1 cellular context compared by ENCODE assay signal in the genomic region with DNA sequence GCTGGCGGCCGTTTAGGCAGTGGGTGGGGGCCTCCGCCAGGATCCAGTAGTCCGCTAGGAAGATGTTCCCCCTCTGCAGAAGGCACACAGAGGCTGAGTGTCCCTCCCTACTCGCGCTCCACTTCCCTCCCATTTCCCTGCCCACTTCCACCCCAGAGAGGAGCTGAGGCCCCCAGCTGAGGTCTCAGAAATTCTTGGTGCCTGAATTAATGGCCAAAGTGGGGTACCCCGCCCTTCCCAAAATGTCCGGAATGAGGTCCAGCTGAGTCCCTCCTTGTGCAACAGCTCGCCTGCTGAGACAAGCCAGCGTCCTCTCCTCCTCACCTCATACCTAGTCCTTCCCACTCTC.
TF ChIP-seq lines count a peak whose summit lies in the region.

No MANE protein-coding gene starts in this region.

TF ChIP-seq in HEK293, 187 proteins besides CTCF, POLR2A, EP300 and RAD21 (continued from another document and continues in another):
- no peak for TF ChIP-seq ZNF521 (tag by site-specific recombination; IDR thresholded peaks at IDR 0.05)
- no peak for TF ChIP-seq ZNF513 (tag by site-specific recombination; IDR thresholded peaks at IDR 0.05)
- TF ChIP-seq ZNF514 (tag by site-specific recombination; IDR thresholded peaks at IDR 0.05): no peak
- TF ChIP-seq ZNF211 (tag by site-specific recombination; IDR thresholded peaks at IDR 0.05; ENCODE audit: low read depth): no peak
- TF ChIP-seq ZNF324 (tag by site-specific recombination; IDR thresholded peaks at IDR 0.05): 0 out of 2 replicates have a peak, but pooled peaks have one; percentile 6
- no peak for TF ChIP-seq ZNF791 (tag by site-specific recombination; IDR thresholded peaks at IDR 0.05)
- no peak for TF ChIP-seq ZNF639 (tag by site-specific recombination; IDR thresholded peaks at IDR 0.05)
- TF ChIP-seq ZNF366 (tag by site-specific recombination; conservative IDR thresholded peaks at IDR 0.05): no peak
- no peak for TF ChIP-seq ZNF600 (tag by site-specific recombination; IDR thresholded peaks at IDR 0.05)
- TF ChIP-seq ZNF76 (tag by site-specific recombination; IDR thresholded peaks at IDR 0.05; ENCODE audit: borderline replicate concordance, low read depth): no peak
- no peak for TF ChIP-seq KLF17 (tag by site-specific recombination; IDR thresholded peaks at IDR 0.05)
- no peak for TF ChIP-seq ZNF138 (tag by site-specific recombination; IDR thresholded peaks at IDR 0.05; ENCODE audit: borderline replicate concordance)
- TF ChIP-seq, protein P1, sequence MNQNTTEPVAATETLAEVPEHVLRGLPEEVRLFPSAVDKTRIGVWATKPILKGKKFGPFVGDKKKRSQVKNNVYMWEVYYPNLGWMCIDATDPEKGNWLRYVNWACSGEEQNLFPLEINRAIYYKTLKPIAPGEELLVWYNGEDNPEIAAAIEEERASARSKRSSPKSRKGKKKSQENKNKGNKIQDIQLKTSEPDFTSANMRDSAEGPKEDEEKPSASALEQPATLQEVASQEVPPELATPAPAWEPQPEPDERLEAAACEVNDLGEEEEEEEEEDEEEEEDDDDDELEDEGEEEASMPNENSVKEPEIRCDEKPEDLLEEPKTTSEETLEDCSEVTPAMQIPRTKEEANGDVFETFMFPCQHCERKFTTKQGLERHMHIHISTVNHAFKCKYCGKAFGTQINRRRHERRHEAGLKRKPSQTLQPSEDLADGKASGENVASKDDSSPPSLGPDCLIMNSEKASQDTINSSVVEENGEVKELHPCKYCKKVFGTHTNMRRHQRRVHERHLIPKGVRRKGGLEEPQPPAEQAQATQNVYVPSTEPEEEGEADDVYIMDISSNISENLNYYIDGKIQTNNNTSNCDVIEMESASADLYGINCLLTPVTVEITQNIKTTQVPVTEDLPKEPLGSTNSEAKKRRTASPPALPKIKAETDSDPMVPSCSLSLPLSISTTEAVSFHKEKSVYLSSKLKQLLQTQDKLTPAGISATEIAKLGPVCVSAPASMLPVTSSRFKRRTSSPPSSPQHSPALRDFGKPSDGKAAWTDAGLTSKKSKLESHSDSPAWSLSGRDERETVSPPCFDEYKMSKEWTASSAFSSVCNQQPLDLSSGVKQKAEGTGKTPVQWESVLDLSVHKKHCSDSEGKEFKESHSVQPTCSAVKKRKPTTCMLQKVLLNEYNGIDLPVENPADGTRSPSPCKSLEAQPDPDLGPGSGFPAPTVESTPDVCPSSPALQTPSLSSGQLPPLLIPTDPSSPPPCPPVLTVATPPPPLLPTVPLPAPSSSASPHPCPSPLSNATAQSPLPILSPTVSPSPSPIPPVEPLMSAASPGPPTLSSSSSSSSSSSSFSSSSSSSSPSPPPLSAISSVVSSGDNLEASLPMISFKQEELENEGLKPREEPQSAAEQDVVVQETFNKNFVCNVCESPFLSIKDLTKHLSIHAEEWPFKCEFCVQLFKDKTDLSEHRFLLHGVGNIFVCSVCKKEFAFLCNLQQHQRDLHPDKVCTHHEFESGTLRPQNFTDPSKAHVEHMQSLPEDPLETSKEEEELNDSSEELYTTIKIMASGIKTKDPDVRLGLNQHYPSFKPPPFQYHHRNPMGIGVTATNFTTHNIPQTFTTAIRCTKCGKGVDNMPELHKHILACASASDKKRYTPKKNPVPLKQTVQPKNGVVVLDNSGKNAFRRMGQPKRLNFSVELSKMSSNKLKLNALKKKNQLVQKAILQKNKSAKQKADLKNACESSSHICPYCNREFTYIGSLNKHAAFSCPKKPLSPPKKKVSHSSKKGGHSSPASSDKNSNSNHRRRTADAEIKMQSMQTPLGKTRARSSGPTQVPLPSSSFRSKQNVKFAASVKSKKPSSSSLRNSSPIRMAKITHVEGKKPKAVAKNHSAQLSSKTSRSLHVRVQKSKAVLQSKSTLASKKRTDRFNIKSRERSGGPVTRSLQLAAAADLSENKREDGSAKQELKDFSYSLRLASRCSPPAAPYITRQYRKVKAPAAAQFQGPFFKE (tag by site-specific recombination; IDR thresholded peaks at IDR 0.05; ENCODE audit: borderline replicate concordance): no peak
- no peak for TF ChIP-seq ZNF140 (tag by site-specific recombination; IDR thresholded peaks at IDR 0.05)
- no peak for TF ChIP-seq ZNF585B (tag by site-specific recombination; IDR thresholded peaks at IDR 0.05)
- TF ChIP-seq ZNF549 (tag by site-specific recombination; IDR thresholded peaks at IDR 0.05): no peak
- TF ChIP-seq GLIS1 (tag by site-specific recombination; IDR thresholded peaks at IDR 0.05): peak; percentile 35; the same call in 1 of the 2 replicates
- TF ChIP-seq EGR2 (tag by site-specific recombination; IDR thresholded peaks at IDR 0.05; ENCODE audit: low read depth): peak; percentile 30; the same call in 1 of the 2 replicates
- TF ChIP-seq KLF1 (tag by site-specific recombination; IDR thresholded peaks at IDR 0.05): peak; percentile 54
- TF ChIP-seq, protein P2, sequence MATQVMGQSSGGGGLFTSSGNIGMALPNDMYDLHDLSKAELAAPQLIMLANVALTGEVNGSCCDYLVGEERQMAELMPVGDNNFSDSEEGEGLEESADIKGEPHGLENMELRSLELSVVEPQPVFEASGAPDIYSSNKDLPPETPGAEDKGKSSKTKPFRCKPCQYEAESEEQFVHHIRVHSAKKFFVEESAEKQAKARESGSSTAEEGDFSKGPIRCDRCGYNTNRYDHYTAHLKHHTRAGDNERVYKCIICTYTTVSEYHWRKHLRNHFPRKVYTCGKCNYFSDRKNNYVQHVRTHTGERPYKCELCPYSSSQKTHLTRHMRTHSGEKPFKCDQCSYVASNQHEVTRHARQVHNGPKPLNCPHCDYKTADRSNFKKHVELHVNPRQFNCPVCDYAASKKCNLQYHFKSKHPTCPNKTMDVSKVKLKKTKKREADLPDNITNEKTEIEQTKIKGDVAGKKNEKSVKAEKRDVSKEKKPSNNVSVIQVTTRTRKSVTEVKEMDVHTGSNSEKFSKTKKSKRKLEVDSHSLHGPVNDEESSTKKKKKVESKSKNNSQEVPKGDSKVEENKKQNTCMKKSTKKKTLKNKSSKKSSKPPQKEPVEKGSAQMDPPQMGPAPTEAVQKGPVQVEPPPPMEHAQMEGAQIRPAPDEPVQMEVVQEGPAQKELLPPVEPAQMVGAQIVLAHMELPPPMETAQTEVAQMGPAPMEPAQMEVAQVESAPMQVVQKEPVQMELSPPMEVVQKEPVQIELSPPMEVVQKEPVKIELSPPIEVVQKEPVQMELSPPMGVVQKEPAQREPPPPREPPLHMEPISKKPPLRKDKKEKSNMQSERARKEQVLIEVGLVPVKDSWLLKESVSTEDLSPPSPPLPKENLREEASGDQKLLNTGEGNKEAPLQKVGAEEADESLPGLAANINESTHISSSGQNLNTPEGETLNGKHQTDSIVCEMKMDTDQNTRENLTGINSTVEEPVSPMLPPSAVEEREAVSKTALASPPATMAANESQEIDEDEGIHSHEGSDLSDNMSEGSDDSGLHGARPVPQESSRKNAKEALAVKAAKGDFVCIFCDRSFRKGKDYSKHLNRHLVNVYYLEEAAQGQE (tag by site-specific recombination; IDR thresholded peaks at IDR 0.05): no peak
- TF ChIP-seq ZNF398 (tag by site-specific recombination; IDR thresholded peaks at IDR 0.05): peak; percentile 43; the same call in 1 of the 2 replicates
- no peak for TF ChIP-seq ZNF223 (tag by site-specific recombination; IDR thresholded peaks at IDR 0.05)
- TF ChIP-seq ZNF658 (tag by site-specific recombination; IDR thresholded peaks at IDR 0.05): no peak
- no peak for TF ChIP-seq ZNF830 (tag by site-specific recombination; IDR thresholded peaks at IDR 0.05; ENCODE audit: low read depth)
- no peak for TF ChIP-seq ZNF416 (tag by site-specific recombination; IDR thresholded peaks at IDR 0.05)
- TF ChIP-seq ZNF37A (tag by site-specific recombination; IDR thresholded peaks at IDR 0.05): no peak
- no peak for TF ChIP-seq ZNF555 (tag by site-specific recombination; conservative IDR thresholded peaks at IDR 0.05)
- no peak for TF ChIP-seq ZNF274 (IDR thresholded peaks at IDR 0.05; ENCODE audit: low read length)
- TF ChIP-seq ZNF274 (tag by site-specific recombination; IDR thresholded peaks at IDR 0.05; ENCODE audit: borderline replicate concordance): no peak
- TF ChIP-seq, protein P3, sequence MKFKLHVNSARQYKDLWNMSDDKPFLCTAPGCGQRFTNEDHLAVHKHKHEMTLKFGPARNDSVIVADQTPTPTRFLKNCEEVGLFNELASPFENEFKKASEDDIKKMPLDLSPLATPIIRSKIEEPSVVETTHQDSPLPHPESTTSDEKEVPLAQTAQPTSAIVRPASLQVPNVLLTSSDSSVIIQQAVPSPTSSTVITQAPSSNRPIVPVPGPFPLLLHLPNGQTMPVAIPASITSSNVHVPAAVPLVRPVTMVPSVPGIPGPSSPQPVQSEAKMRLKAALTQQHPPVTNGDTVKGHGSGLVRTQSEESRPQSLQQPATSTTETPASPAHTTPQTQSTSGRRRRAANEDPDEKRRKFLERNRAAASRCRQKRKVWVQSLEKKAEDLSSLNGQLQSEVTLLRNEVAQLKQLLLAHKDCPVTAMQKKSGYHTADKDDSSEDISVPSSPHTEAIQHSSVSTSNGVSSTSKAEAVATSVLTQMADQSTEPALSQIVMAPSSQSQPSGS (tag by site-specific recombination; IDR thresholded peaks at IDR 0.05; ENCODE audit: low read depth): no peak
- 0 out of 2 replicates have a peak, but pooled peaks have one; percentile 48 for TF ChIP-seq ZFHX2 (tag by site-specific recombination; conservative IDR thresholded peaks at IDR 0.05)
- TF ChIP-seq ZNF677 (tag by site-specific recombination; IDR thresholded peaks at IDR 0.05): no peak
- no peak for TF ChIP-seq ZNF202 (tag by site-specific recombination; IDR thresholded peaks at IDR 0.05; ENCODE audit: borderline replicate concordance)
- TF ChIP-seq REPIN1 (tag by site-specific recombination; IDR thresholded peaks at IDR 0.05; ENCODE audit: low read depth): no peak
- no peak for TF ChIP-seq ZNF747 (tag by site-specific recombination; IDR thresholded peaks at IDR 0.05)
- TF ChIP-seq ZNF704 (tag by site-specific recombination; IDR thresholded peaks at IDR 0.05): no peak
- TF ChIP-seq ZNF692 (tag by site-specific recombination; IDR thresholded peaks at IDR 0.05): no peak
- no peak for TF ChIP-seq ZNF10 (tag by site-specific recombination; IDR thresholded peaks at IDR 0.05)
- TF ChIP-seq ZNF837 (tag by site-specific recombination; IDR thresholded peaks at IDR 0.05): no peak
